Comparison of ENCODE assay signal across 8 cellular contexts in genomic region chr11:46277623-46278386, GRCh38. TPM values are rescaled to one million over a fixed set of nuclear protein-coding genes. Genes with fewer than 3 reads are reported as not detected.
DNase-seq lines count a peak whose midpoint lies in the region; ATAC-seq and TF ChIP-seq lines count a peak whose summit lies in the region.

TSS of gene CREB3L1 (plus strand) at chr11:46277662. CDS start at chr11:46278112, 450 bp downstream.

- H2BK15ac ChIP-seq in H9 (ENCODE audit: low read depth, low read length): no peak within 1 kb of the TSS

- peaks cover 8% of the 10 kb centered on the region for H3K36me3 ChIP-seq in brain microvascular endothelial cell (replicated peaks)
- H3K36me3 ChIP-seq in lung (ENCODE audit: control insufficient read depth in 2 of 2, insufficient read depth in 2 of 2, low read length in 2 of 2): no peaks in the 10 kb centered on the region
- no peaks in the 10 kb centered on the region for H3K36me3 ChIP-seq in uterus
- no peaks in the 10 kb centered on the region for H3K36me3 ChIP-seq in effector memory CD4-positive, alpha-beta T cell (ENCODE audit: control insufficient read depth, insufficient read depth, low read length)

- no peaks in the 10 kb centered on the region for H3K79me2 ChIP-seq in H9 (ENCODE audit: insufficient read depth, low read length)

- TF ChIP-seq POLR2A in uterus (IDR thresholded peaks at IDR 0.05): no peak

- H3K36me3 Mint-ChIP-seq in H9 (ENCODE audit: insufficient read depth in 1 of 3, low read depth in 3 of 3): no peaks in the 10 kb centered on the region; a peak in 1 of 7 replicates

- no peak within 1 kb of the TSS for H2AK5ac ChIP-seq in H9 (ENCODE audit: insufficient read length, low read length)

- in situ Hi-C loops in brain microvascular endothelial cell (cut with HindIII; ENCODE audit: low pct_ligation_motif_present, low sequenced_read_pairs): no loop called here

- no peak within 1 kb of the TSS for H3K27ac Mint-ChIP-seq in H9

- H3K4me3 ChIP-seq in brain microvascular endothelial cell (ENCODE audit: low read depth, low read length) (peak within 1 kb of the TSS; percentile 92), lung (peak within 1 kb of the TSS; percentile 49), uterus (peak within 1 kb of the TSS; percentile 51 to 62)
- no peak within 1 kb of the TSS for H3K4me3 ChIP-seq in effector memory CD4-positive, alpha-beta T cell (ENCODE audit: insufficient read depth, low read depth, low read length, poor library complexity, severe bottlenecking)

- no peak within 1 kb of the TSS for H4K91ac ChIP-seq in H9 (ENCODE audit: insufficient read length, low read depth, low read length)

- H2BK5ac ChIP-seq in H9 (ENCODE audit: insufficient read length, low read length): no peak within 1 kb of the TSS

- H4K8ac ChIP-seq in H9 (replicated peaks; ENCODE audit: insufficient read length, low read depth, low read length): no peak within 1 kb of the TSS

- intact Hi-C loops in uterus (cut with DNase I; ENCODE audit: low total_unique reads): no loop called here

- H3K14ac ChIP-seq in H9 (ENCODE audit: insufficient read depth, low read length): no peak within 1 kb of the TSS

- H3K4ac ChIP-seq in H9 (ENCODE audit: low read depth, low read length): no peak within 1 kb of the TSS

- H3K4me2 ChIP-seq in H9 (ENCODE audit: insufficient read depth, insufficient read length, low read length): peak within 1 kb of the TSS; percentile 90

- DNase-seq in AG08395 (ENCODE audit: low spot score) (peak; percentile 6), H9 (peak; percentile 69), brain microvascular endothelial cell (no peak), lung (ENCODE audit: low spot score) (peak; percentile 71), uterus (peak in 1 of 2 donors; percentile 72), foreskin melanocyte (no peak)
- DNase-seq in effector memory CD4-positive, alpha-beta T cell: no peak

- H3K4me3 Mint-ChIP-seq in H9: peak within 1 kb of the TSS; percentile 72 to 91

- H3K4me1 ChIP-seq in H9 (ENCODE audit: insufficient read depth, low read length) (peaks cover 13% of the 10 kb centered on the region; the same call in 1 of the 2 replicates), lung (ENCODE audit: control insufficient read depth in 2 of 2, insufficient read depth in 2 of 2, low read length in 2 of 2) (peaks cover 12 to 19% of the 10 kb centered on the region in 2 donors), uterus (peaks cover 8 to 9% of the 10 kb centered on the region in 2 donors)
- H3K4me1 ChIP-seq in effector memory CD4-positive, alpha-beta T cell (ENCODE audit: control insufficient read depth, insufficient read depth, low read length, poor library complexity, severe bottlenecking): peaks cover 10% of the 10 kb centered on the region

- H3K9me3 ChIP-seq in H9 (ENCODE audit: control insufficient read depth, low read depth, low read length) (no peaks in the 10 kb centered on the region), lung (ENCODE audit: control insufficient read depth in 2 of 2, insufficient read depth in 1 of 2, low read length in 1 of 2) (no peaks in the 10 kb centered on the region), uterus (no peaks in the 10 kb centered on the region)
- H3K9me3 ChIP-seq in effector memory CD4-positive, alpha-beta T cell (ENCODE audit: control insufficient read depth, low read length): no peaks in the 10 kb centered on the region

- H3K23me2 ChIP-seq in H9 (ENCODE audit: insufficient read length, low read depth, low read length, poor library complexity, severe bottlenecking): peaks cover 6% of the 10 kb centered on the region

- peaks cover 40 to 62% of the 10 kb centered on the region in 2 experiments for H3K4me1 Mint-ChIP-seq in H9

- H3K27me3 ChIP-seq in H9 (ENCODE audit: insufficient read depth, low read length) (no peaks in the 10 kb centered on the region), brain microvascular endothelial cell (replicated peaks) (no peaks in the 10 kb centered on the region), lung (ENCODE audit: control insufficient read depth, insufficient read depth) (no peaks in the 10 kb centered on the region), uterus (no peaks in the 10 kb centered on the region)
- H3K27me3 ChIP-seq in effector memory CD4-positive, alpha-beta T cell (replicated peaks; ENCODE audit: control insufficient read depth, insufficient read depth, low read length, poor library complexity, severe bottlenecking): peaks cover 20% of the 10 kb centered on the region

- H3K9me3 Mint-ChIP-seq in H9: no peaks in the 10 kb centered on the region

- peaks cover 11% of the 10 kb centered on the region for H3K27me3 Mint-ChIP-seq in H9 (ENCODE audit: low read depth)

- WGBS in H9 (ENCODE audit: extremely low coverage, insufficient read length, low lambda C conversion rate): no CpG with 5 or more reads among the region's 61 CpGs
- WGBS in lung, 2 donors: 0 to 2% methylated on average over 33 to 61 of the region's 61 CpGs

- H4K5ac ChIP-seq in H9 (ENCODE audit: insufficient read length, low read depth, low read length): no peak within 1 kb of the TSS

- no peak for TF ChIP-seq CTCF in H9 (conservative IDR thresholded peaks at IDR 0.05)
- TF ChIP-seq CTCF in brain microvascular endothelial cell (IDR thresholded peaks at IDR 0.05; ENCODE audit: low read depth, low read length, missing control alignments): no peak
- TF ChIP-seq CTCF in lung (IDR thresholded peaks at IDR 0.05; ENCODE audit: control extremely low read depth, extremely low read depth): no peak
- no peak for TF ChIP-seq CTCF in uterus (IDR thresholded peaks at IDR 0.05)

- no peak within 1 kb of the TSS for H2BK120ac ChIP-seq in H9 (ENCODE audit: low read depth, low read length, poor library complexity, severe bottlenecking)

- peak within 1 kb of the TSS; percentile 34 for H3K9ac ChIP-seq in H9 (ENCODE audit: extremely low read depth, insufficient read length, low read length)

- no peaks in the 10 kb centered on the region for H3K79me1 ChIP-seq in H9 (ENCODE audit: insufficient read depth, low read depth, low read length, poor library complexity, severe bottlenecking)

- no peak within 1 kb of the TSS for H3T11ph ChIP-seq in H9 (ENCODE audit: low read length)

- H3K56ac ChIP-seq in H9 (ENCODE audit: insufficient read length, low read depth, low read length): no peak within 1 kb of the TSS

- H2AFZ ChIP-seq in H9 (ENCODE audit: low read length): peak within 1 kb of the TSS; percentile 66

- H3K27ac ChIP-seq in H9 (ENCODE audit: insufficient read length, low read depth, low read length): no peak within 1 kb of the TSS
- peak within 1 kb of the TSS; percentile 66 for H3K27ac ChIP-seq in brain microvascular endothelial cell
- H3K27ac ChIP-seq in lung (ENCODE audit: low read depth in 1 of 2, low read length in 1 of 2): peak within 1 kb of the TSS; percentile 2 to 87
- H3K27ac ChIP-seq in uterus: peak within 1 kb of the TSS; percentile 82
- no peak within 1 kb of the TSS for H3K27ac ChIP-seq in effector memory CD4-positive, alpha-beta T cell (ENCODE audit: insufficient read depth, low read length, poor library complexity, severe bottlenecking)

- no peak within 1 kb of the TSS for H2BK12ac ChIP-seq in H9 (ENCODE audit: insufficient read length, low read depth, low read length)

- no peak within 1 kb of the TSS for H3K18ac ChIP-seq in H9 (ENCODE audit: insufficient read length, low read depth, low read length)

- H4K20me1 ChIP-seq in H9 (ENCODE audit: control insufficient read depth, insufficient read depth, insufficient read length): no peaks in the 10 kb centered on the region

- ATAC-seq in lung (ENCODE audit: insufficient read depth, low FRiP score) (no peak), HG02870 (IDR thresholded peaks at IDR 0.05; ENCODE audit: unreplicated experiment) (no peak)

- H2BK20ac ChIP-seq in H9 (ENCODE audit: low read depth, low read length, poor library complexity, severe bottlenecking): no peak within 1 kb of the TSS

- no peak within 1 kb of the TSS for H3K23ac ChIP-seq in H9 (ENCODE audit: insufficient read length, low read depth, low read length)

RNA-seq across cellular contexts. Expression of gene CREB3L1, which starts in this region (rescaled TPM):
- total RNA-seq in H9 (2021) (2.6 and 3.3 TPM in 2 replicates), lung (10 to 100 TPM; 16.8 to 52.3 TPM), uterus (10 to 100 TPM in 2 of 4 donors, 1 to 10 TPM in 1, not detected in 1; 2.0 to 20.8 (median 14.8) TPM)
- 10 to 100 TPM; 21.3 to 54.0 TPM for polyA plus RNA-seq in lung

Comparison
In these comparisons a context has a peak if more than half of its experiments do, and no peak if none do; other contexts are left out.
1. DNase-seq: peak in AG08395 (single experiment), H9 (single experiment) and lung (single experiment); none in brain microvascular endothelial cell (single experiment), effector memory CD4-positive, alpha-beta T cell (0 of 3) and foreskin melanocyte (single experiment).
2. H3K27ac ChIP-seq: peak in brain microvascular endothelial cell (single experiment), lung (2 of 2) and uterus (2 of 2); none in H9 (single experiment) and effector memory CD4-positive, alpha-beta T cell (single experiment).